13 cellular contexts compared by ENCODE assay signal in the genomic region with DNA sequence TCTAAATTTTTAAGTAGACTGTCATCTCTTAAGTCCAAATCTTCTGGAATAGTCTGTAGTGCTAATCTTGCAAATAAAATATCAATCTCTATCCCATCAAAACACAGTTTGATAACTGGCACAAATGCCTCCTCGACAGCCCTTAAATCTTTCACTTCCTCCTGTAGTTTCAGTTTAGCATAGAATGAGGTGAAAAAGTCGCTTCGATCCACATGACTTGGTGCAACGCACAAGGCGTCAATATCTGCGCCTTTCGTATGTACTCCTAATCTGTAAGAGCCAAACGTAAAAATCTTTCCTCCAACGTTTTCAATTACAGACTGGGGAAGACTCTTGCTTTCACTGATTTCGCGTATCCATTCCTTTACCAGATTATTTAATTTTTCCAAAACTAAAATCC. TPM values are rescaled to one million over a fixed set of nuclear protein-coding genes. Genes with fewer than 3 reads are reported as not detected.
DNase-seq lines count a peak whose midpoint lies in the region; TF ChIP-seq lines count a peak whose summit lies in the region.
"Had no signal": no experiment of that assay in that cellular context is flagged by ENCODE, and none has a peak within 500 bp of the region (broad histone marks: within the 10 kb centered on the region; RNA-seq: fewer than 3 reads in every experiment).

No MANE protein-coding gene starts in this region.

- H2BK12ac ChIP-seq in neuronal stem cell (ENCODE audit: low read length): no peak overlapping the region

- H3K36me3 ChIP-seq in ES-I3 (ENCODE audit: insufficient read depth, low read length): no peaks in the 10 kb centered on the region
- peaks cover 5% of the 10 kb centered on the region for H3K36me3 ChIP-seq in endodermal cell (ENCODE audit: control insufficient read depth, insufficient read depth, low read length)
- H3K36me3 ChIP-seq in rectal smooth muscle tissue (ENCODE audit: control insufficient read depth, insufficient read depth, low read length): no peaks in the 10 kb centered on the region
- H3K36me3 ChIP-seq in HAP-1 (replicated peaks): no peaks in the 10 kb centered on the region
- H3K36me3 ChIP-seq in neuronal stem cell (replicated peaks in 1 of 2; ENCODE audit: control insufficient read depth in 2 of 2, insufficient read depth in 2 of 2, low read length in 2 of 2): no peaks in the 10 kb centered on the region

- no peaks in the 10 kb centered on the region for H3K27me3 Mint-ChIP-seq in endodermal cell (ENCODE audit: insufficient read depth)

- H3K36me3 Mint-ChIP-seq in endodermal cell (ENCODE audit: low read depth): peaks cover 42% of the 10 kb centered on the region

- H2BK120ac ChIP-seq in neuronal stem cell (ENCODE audit: low read depth, low read length): no peak overlapping the region

- no peak overlapping the region for H2AK5ac ChIP-seq in neuronal stem cell (ENCODE audit: low read depth, low read length)

- 90 to 92% methylated on average over 9 to 11 of the region's 11 CpGs for WGBS in endodermal cell (ENCODE audit: insufficient coverage in 1 of 2, insufficient read length in 1 of 2), 2 experiments
- WGBS in neuronal stem cell (ENCODE audit: extremely low coverage in 2 of 2, insufficient read length in 2 of 2, insufficient replicate concordance in 1 of 2), 2 donors: no CpG with 5 or more reads among the region's 11 CpGs

- in situ Hi-C loops in HAP-1 (cut with MboI; ENCODE audit: low sequenced_read_pairs): no loop called here

- H3K27ac ChIP-seq in endodermal cell (ENCODE audit: low read depth, low read length) (no peak overlapping the region), rectal smooth muscle tissue (ENCODE audit: low read depth, low read length) (no peak overlapping the region), neuronal stem cell (replicated peaks; ENCODE audit: low read length) (no peak overlapping the region)
- H3K27ac ChIP-seq: C4-2B, KMS-11 had no signal

- peak; percentile 74 for DNase-seq in MV-4-11 (lab: John Stamatoyannopoulos, UW)
- DNase-seq in endodermal cell: no peak
- no peak for DNase-seq in GM10266 (ENCODE audit: extremely low spot score)
- no peak for DNase-seq in HAP-1 (ENCODE audit: low spot score in 2 of 2)
- no peak for DNase-seq in NCI-H510A (lab: John Stamatoyannopoulos, UW)
- no peak for DNase-seq in neuronal stem cell (ENCODE audit: low spot score)
- DNase-seq: activated CD4-positive, CD25-positive, alpha-beta regulatory T cell treated with anti-CD3 and anti-CD28 coated beads, Interleukin-2, amount 50 U/mL, for 72 hours; NCI-H2029 treated with DMSO at 0.1 percent for 48 hours; OCI-M1 had no signal

- TF ChIP-seq CTCF in endodermal cell (conservative IDR thresholded peaks at IDR 0.05): no peak
- no peak for TF ChIP-seq CTCF in GM10266 (IDR thresholded peaks at IDR 0.05; ENCODE audit: control insufficient read depth, insufficient read depth, low read depth, missing control alignments)

- peaks cover 16% of the 10 kb centered on the region for H3K9me3 Mint-ChIP-seq in endodermal cell

- no peaks in the 10 kb centered on the region for H3K4me1 ChIP-seq in ES-I3 (ENCODE audit: insufficient read depth, low read length)
- H3K4me1 ChIP-seq in endodermal cell (ENCODE audit: control insufficient read depth, insufficient read depth, low read length): peaks cover 3% of the 10 kb centered on the region
- no peaks in the 10 kb centered on the region for H3K4me1 ChIP-seq in rectal smooth muscle tissue (ENCODE audit: control insufficient read depth, insufficient read depth, low read length)
- no peaks in the 10 kb centered on the region for H3K4me1 ChIP-seq in HAP-1
- H3K4me1 ChIP-seq in neuronal stem cell (ENCODE audit: control insufficient read depth in 2 of 2, insufficient read depth in 1 of 2, low read depth in 1 of 2, low read length in 2 of 2): no peaks in the 10 kb centered on the region

- H3K9ac ChIP-seq in ES-I3 (ENCODE audit: low read depth, low read length) (peak overlapping the region; percentile 57; the same call in 1 of the 2 replicates), endodermal cell (ENCODE audit: extremely low read depth, low read length, poor library complexity, severe bottlenecking) (no peak overlapping the region), rectal smooth muscle tissue (ENCODE audit: low read length) (no peak overlapping the region), neuronal stem cell (ENCODE audit: low read depth, low read length, poor library complexity) (no peak overlapping the region)
- H3K9ac ChIP-seq: KMS-11 had no signal

- H3K27me3 ChIP-seq in endodermal cell (ENCODE audit: control insufficient read depth, insufficient read depth, low read length, poor library complexity, severe bottlenecking) (no peaks in the 10 kb centered on the region), rectal smooth muscle tissue (ENCODE audit: control insufficient read depth, insufficient read depth, low read length) (no peaks in the 10 kb centered on the region), HAP-1 (ENCODE audit: low read depth) (no peaks in the 10 kb centered on the region), neuronal stem cell (ENCODE audit: control insufficient read depth in 3 of 3, insufficient read depth in 3 of 3, low read depth in 1 of 3, low read length in 3 of 3) (no peaks in the 10 kb centered on the region)

- H3K23ac ChIP-seq in neuronal stem cell (ENCODE audit: low read depth, low read length, poor library complexity): no peak overlapping the region

- no peak overlapping the region for H3K27ac Mint-ChIP-seq in endodermal cell

- no peak overlapping the region for H3K14ac ChIP-seq in neuronal stem cell (ENCODE audit: low read length)

- H3K4ac ChIP-seq in neuronal stem cell (ENCODE audit: low read length): no peak overlapping the region

- no peak overlapping the region for H4K91ac ChIP-seq in neuronal stem cell (ENCODE audit: low read depth, low read length, poor library complexity)

- no peak overlapping the region for H3K4me3 Mint-ChIP-seq in endodermal cell

- H2BK5ac ChIP-seq in neuronal stem cell (ENCODE audit: low read length): no peak overlapping the region

- H3K18ac ChIP-seq in neuronal stem cell (ENCODE audit: low read length): no peak overlapping the region

- no peak overlapping the region for H3K4me2 ChIP-seq in neuronal stem cell (ENCODE audit: insufficient read depth, low read length, poor library complexity, severe bottlenecking)
- H3K4me2 ChIP-seq: KMS-11 had no signal

- H3K79me1 ChIP-seq in neuronal stem cell (ENCODE audit: low read depth, low read length): no peaks in the 10 kb centered on the region

- no peak overlapping the region for H2BK15ac ChIP-seq in neuronal stem cell (ENCODE audit: low read length)

- H3K4me1 Mint-ChIP-seq in endodermal cell: peaks cover 24% of the 10 kb centered on the region

- peak overlapping the region; percentile 69 for H3K4me3 ChIP-seq in endodermal cell (ENCODE audit: low read length)
- peak overlapping the region; percentile 53 for H3K4me3 ChIP-seq in rectal smooth muscle tissue (ENCODE audit: low read length)
- no peak overlapping the region for H3K4me3 ChIP-seq in HAP-1
- no peak overlapping the region for H3K4me3 ChIP-seq in neuronal stem cell (ENCODE audit: low read length in 2 of 2)

- H2AFZ ChIP-seq in neuronal stem cell (ENCODE audit: low read length): no peak overlapping the region

- H4K8ac ChIP-seq in neuronal stem cell (ENCODE audit: low read depth, low read length): no peak overlapping the region

- H3K9me3 ChIP-seq in ES-I3 (ENCODE audit: control insufficient read depth, insufficient read depth, low read length): peaks cover 3% of the 10 kb centered on the region; the same call in 1 of the 2 replicates
- H3K9me3 ChIP-seq in endodermal cell (ENCODE audit: control insufficient read depth, low read length): peaks cover 35% of the 10 kb centered on the region
- H3K9me3 ChIP-seq in HAP-1: no peaks in the 10 kb centered on the region
- peaks cover 5 to 13% of the 10 kb centered on the region in 2 donors for H3K9me3 ChIP-seq in neuronal stem cell (replicated peaks in 1 of 2; ENCODE audit: control insufficient read depth in 2 of 2, insufficient read depth in 1 of 2, low read depth in 1 of 2, low read length in 2 of 2)

RNA-seq across cellular contexts. Expression of gene PAPOLB, which starts 0.6 kb away (rescaled TPM):
- total RNA-seq in endodermal cell: 1 to 10 TPM; 1.2 to 1.8 TPM
- 0.11 TPM for polyA plus RNA-seq in endodermal cell (2013, experiment 1 of 2)
- 0.21 TPM for polyA plus RNA-seq in endodermal cell (2013, experiment 2 of 2)
- not detected for polyA plus RNA-seq in neuronal stem cell (2013, experiment 1 of 2)
- polyA plus RNA-seq in neuronal stem cell (2013, experiment 2 of 2): 0.01 TPM

RNA-seq across cellular contexts. Expression of gene RADIL, which starts 22.3 kb away (rescaled TPM):
- total RNA-seq in endodermal cell: 10 to 100 TPM; 34.9 to 47.6 TPM
- 15.4 TPM for polyA plus RNA-seq in endodermal cell (2013, experiment 1 of 2)
- 17.9 TPM for polyA plus RNA-seq in endodermal cell (2013, experiment 2 of 2)
- polyA plus RNA-seq in neuronal stem cell (2013, experiment 1 of 2): 6.1 TPM
- polyA plus RNA-seq in neuronal stem cell (2013, experiment 2 of 2): 6.0 TPM

Comparison
In these comparisons a context has a peak if more than half of its experiments do, and no peak if none do; other contexts are left out.
1. H3K4me3 ChIP-seq: peak in endodermal cell (single experiment) and rectal smooth muscle tissue (single experiment); none in HAP-1 (single experiment) and neuronal stem cell (0 of 2).